Comparison of ENCODE assay signal across 11 cellular contexts in genomic region chr14:68401855-68402254, GRCh38.
DNase-seq lines count a peak whose midpoint lies in the region; ATAC-seq and TF ChIP-seq lines count a peak whose summit lies in the region.
"Had no signal": no experiment of that assay in that cellular context is flagged by ENCODE, and none has a peak within 500 bp of the region (broad histone marks: within the 10 kb centered on the region; RNA-seq: fewer than 3 reads in every experiment).

No MANE protein-coding gene starts in this region.

- H3K4me1 Mint-ChIP-seq in Caco-2 (ENCODE audit: low read depth, unreplicated experiment): peaks cover 28% of the 10 kb centered on the region
- H3K4me1 Mint-ChIP-seq in activated CD8-positive, alpha-beta memory T cell treated with anti-CD3 and anti-CD28 coated beads, Interleukin-2, amount 10 ng/mL, durations not matched to agents 7 days and 5 days: peaks cover 11% of the 10 kb centered on the region

- H3K9me3 ChIP-seq in Caco-2: no peaks in the 10 kb centered on the region
- H3K9me3 ChIP-seq in RWPE2 (ENCODE audit: severe bottlenecking): no peaks in the 10 kb centered on the region
- H3K9me3 ChIP-seq in adrenal gland (replicated peaks in 1 of 3): no peaks in the 10 kb centered on the region
- H3K9me3 ChIP-seq: pancreas had no signal

- CTCF ChIA-PET in Caco-2 (lab: Charles Lee): no interaction called here
- CTCF ChIA-PET in activated CD8-positive, alpha-beta memory T cell treated with anti-CD3 and anti-CD28 coated beads, Interleukin-2, amount 10 ng/mL, durations not matched to agents 7 days and 5 days (lab: Charles Lee): no interaction called here

- H3K27ac ChIP-seq in RWPE2 (ENCODE audit: poor library complexity, severe bottlenecking) (peak overlapping the region; percentile 87), adrenal gland (peak overlapping the region in 2 of 5 donors; percentile 26 to 29)
- H3K27ac ChIP-seq: C4-2B, pancreas had no signal

- H3K36me3 ChIP-seq in Caco-2 (ENCODE audit: control insufficient read depth, insufficient read depth, low read length) (no peaks in the 10 kb centered on the region; the same call in 1 of the 2 replicates), RWPE2 (ENCODE audit: low read depth) (no peaks in the 10 kb centered on the region), adrenal gland (replicated peaks in 1 of 2) (no peaks in the 10 kb centered on the region)
- H3K36me3 ChIP-seq: pancreas had no signal

- H3K4me3 ChIP-seq in Caco-2 (ENCODE audit: low read depth, low read length) (no peak overlapping the region), RWPE2 (ENCODE audit: severe bottlenecking) (no peak overlapping the region), adrenal gland (no peak overlapping the region)
- H3K4me3 ChIP-seq: pancreas had no signal

- BruUV-seq in Caco-2 (replicated peaks; lab: Mats Ljungman, UMichigan): TSS peak; percentile 99

- ATAC-seq in GM19372 (IDR thresholded peaks at IDR 0.05; ENCODE audit: low read depth, unreplicated experiment): peak; percentile 56
- ATAC-seq in HG03064 (IDR thresholded peaks at IDR 0.05; ENCODE audit: low read depth, unreplicated experiment): peak; percentile 56
- no peak for ATAC-seq in RWPE2 (ENCODE audit: low read depth)
- no peak for ATAC-seq in activated CD8-positive, alpha-beta memory T cell treated with anti-CD3 and anti-CD28 coated beads, Interleukin-2, amount 10 ng/mL, durations not matched to agents 7 days and 5 days

- H3K36me3 Mint-ChIP-seq in Caco-2 (ENCODE audit: insufficient read depth, unreplicated experiment): no peaks in the 10 kb centered on the region
- no peaks in the 10 kb centered on the region for H3K36me3 Mint-ChIP-seq in activated CD8-positive, alpha-beta memory T cell treated with anti-CD3 and anti-CD28 coated beads, Interleukin-2, amount 10 ng/mL, durations not matched to agents 7 days and 5 days

- H3K27me3 ChIP-seq in Caco-2 (replicated peaks; ENCODE audit: control insufficient read depth, insufficient read depth, low read length) (no peaks in the 10 kb centered on the region), RWPE2 (ENCODE audit: insufficient read depth, poor library complexity, severe bottlenecking) (no peaks in the 10 kb centered on the region), adrenal gland (no peaks in the 10 kb centered on the region)
- H3K27me3 ChIP-seq: pancreas had no signal

- H3K27me3 Mint-ChIP-seq in Caco-2 (ENCODE audit: insufficient read depth, unreplicated experiment): no peaks in the 10 kb centered on the region
- no peaks in the 10 kb centered on the region for H3K27me3 Mint-ChIP-seq in activated CD8-positive, alpha-beta memory T cell treated with anti-CD3 and anti-CD28 coated beads, Interleukin-2, amount 10 ng/mL, durations not matched to agents 7 days and 5 days
- H3K27me3 Mint-ChIP-seq: activated naive CD8-positive, alpha-beta T cell treated with anti-CD3 and anti-CD28 coated beads, Interleukin-2, amount 10 ng/mL, durations not matched to agents 7 days and 5 days had no signal

- intact Hi-C loops in Caco-2 (cut with micrococcal nuclease; ENCODE audit: unreplicated experiment): loop anchor here (1.0 to 5.0 kb wide), 2 partner anchors 32 to 65 kb away; no protein-coding TSS in a partner anchor
- intact Hi-C loops in adrenal gland (cut with DNase I): no loop called here

- POLR2A ChIA-PET in Caco-2 (lab: Charles Lee): no interaction called here

- TF ChIP-seq CTCF in Caco-2 (IDR thresholded peaks at IDR 0.05; ENCODE audit: insufficient read depth in 1 of 2, low read depth in 1 of 2, low read length in 1 of 2, severe bottlenecking in 1 of 2, unreplicated experiment in 1 of 2): no peak
- no peak for TF ChIP-seq CTCF in RWPE2 (IDR thresholded peaks at IDR 0.05; ENCODE audit: poor library complexity, severe bottlenecking)
- no peak for TF ChIP-seq CTCF in adrenal gland (IDR thresholded peaks at IDR 0.05)

- H3K4me3 Mint-ChIP-seq in Caco-2 (ENCODE audit: unreplicated experiment): no peak overlapping the region
- H3K4me3 Mint-ChIP-seq in activated CD8-positive, alpha-beta memory T cell treated with anti-CD3 and anti-CD28 coated beads, Interleukin-2, amount 10 ng/mL, durations not matched to agents 7 days and 5 days: no peak overlapping the region
- H3K4me3 Mint-ChIP-seq: activated naive CD8-positive, alpha-beta T cell treated with anti-CD3 and anti-CD28 coated beads, Interleukin-2, amount 10 ng/mL, durations not matched to agents 7 days and 5 days had no signal

- no peak for DNase-seq in Caco-2
- DNase-seq in RWPE2 (ENCODE audit: low spot score): no peak
- no peak for DNase-seq in adrenal gland
- DNase-seq in iPS-NIHi7 (ENCODE audit: extremely low spot score): no peak
- no peak for DNase-seq in stimulated activated CD4-positive, alpha-beta T cell treated with anti-CD3 and anti-CD28 coated beads, Interleukin-12 subunit alpha, Interleukin-12 subunit beta, amount 100 ng/mL, for 4 hours
- DNase-seq in activated CD8-positive, alpha-beta memory T cell treated with anti-CD3 and anti-CD28 coated beads, Interleukin-2, amount 10 ng/mL, durations not matched to agents 7 days and 5 days: no peak
- DNase-seq: activated naive CD8-positive, alpha-beta T cell treated with anti-CD3 and anti-CD28 coated beads, Interleukin-2, amount 10 ng/mL, durations not matched to agents 7 days and 5 days; pancreas had no signal

- H3K4me1 ChIP-seq in Caco-2 (peaks cover 50% of the 10 kb centered on the region), RWPE2 (ENCODE audit: insufficient read depth, poor library complexity, severe bottlenecking) (peaks cover 58% of the 10 kb centered on the region), adrenal gland (replicated peaks in 1 of 2) (peaks cover 15 to 49% of the 10 kb centered on the region in 2 donors)

- H3K27ac Mint-ChIP-seq in Caco-2 (ENCODE audit: unreplicated experiment): no peak overlapping the region
- no peak overlapping the region for H3K27ac Mint-ChIP-seq in activated CD8-positive, alpha-beta memory T cell treated with anti-CD3 and anti-CD28 coated beads, Interleukin-2, amount 10 ng/mL, durations not matched to agents 7 days and 5 days
- H3K27ac Mint-ChIP-seq: activated naive CD8-positive, alpha-beta T cell treated with anti-CD3 and anti-CD28 coated beads, Interleukin-2, amount 10 ng/mL, durations not matched to agents 7 days and 5 days had no signal

- no peak for TF ChIP-seq POLR2A in adrenal gland (IDR thresholded peaks at IDR 0.05)

- 61 to 74% (median 72%) methylated on average over 4 of the region's 4 CpGs for WGBS in adrenal gland, 4 donors

- H3K9me3 Mint-ChIP-seq in Caco-2 (ENCODE audit: unreplicated experiment): no peaks in the 10 kb centered on the region
- no peaks in the 10 kb centered on the region for H3K9me3 Mint-ChIP-seq in activated CD8-positive, alpha-beta memory T cell treated with anti-CD3 and anti-CD28 coated beads, Interleukin-2, amount 10 ng/mL, durations not matched to agents 7 days and 5 days (ENCODE audit: low read depth)
- H3K9me3 Mint-ChIP-seq: activated naive CD8-positive, alpha-beta T cell treated with anti-CD3 and anti-CD28 coated beads, Interleukin-2, amount 10 ng/mL, durations not matched to agents 7 days and 5 days had no signal

Comparison
In these comparisons a context has a peak if more than half of its experiments do, and no peak if none do; other contexts are left out.
1. ATAC-seq: peak in GM19372 (single experiment) and HG03064 (single experiment); none in RWPE2 (single experiment) and activated CD8-positive, alpha-beta memory T cell treated with anti-CD3 and anti-CD28 coated beads, Interleukin-2, amount 10 ng/mL, durations not matched to agents 7 days and 5 days (single experiment).